Comparison of ENCODE assay signal across 16 cellular contexts in the genomic region with DNA sequence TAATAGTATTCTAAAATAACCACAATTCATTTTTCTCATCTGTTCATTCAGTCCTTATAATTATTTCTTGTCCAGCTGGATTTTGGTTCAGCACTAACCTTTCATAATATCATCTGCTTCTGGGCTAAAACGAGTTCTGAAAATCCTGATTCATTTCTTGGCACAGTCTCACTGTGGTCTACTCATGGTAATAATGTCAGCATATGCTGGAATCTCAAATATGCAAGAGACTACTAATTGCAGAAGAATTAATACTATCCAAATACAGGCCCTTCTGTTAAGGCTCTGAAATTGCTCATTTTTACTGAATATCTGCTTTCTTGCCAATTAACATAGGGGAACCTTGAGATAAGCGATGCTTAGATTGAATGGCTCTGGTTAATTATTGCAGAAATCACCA.
DNase-seq lines count a peak whose midpoint lies in the region; ATAC-seq and TF ChIP-seq lines count a peak whose summit lies in the region.
"Had no signal": no experiment of that assay in that cellular context is flagged by ENCODE, and none has a peak within 500 bp of the region (broad histone marks: within the 10 kb centered on the region; RNA-seq: fewer than 3 reads in every experiment).

No MANE protein-coding gene starts in this region.

- TF ChIP-seq CTCF in retinal pigment epithelial cell (conservative IDR thresholded peaks at IDR 0.05; ENCODE audit: low read depth, low read length): no peak
- no peak for TF ChIP-seq CTCF in natural killer cell (IDR thresholded peaks at IDR 0.05)

- H3K4me1 Mint-ChIP-seq in activated CD4-positive, alpha-beta memory T cell treated with anti-CD3 and anti-CD28 coated beads for 36 hours (ENCODE audit: low read depth): no peaks in the 10 kb centered on the region
- H3K4me1 Mint-ChIP-seq in natural killer cell: no peaks in the 10 kb centered on the region
- H3K4me1 Mint-ChIP-seq: stimulated activated effector memory CD8-positive, alpha-beta T cell treated with anti-CD3 and anti-CD28 coated beads, Interleukin-12 subunit alpha, Interleukin-12 subunit beta, amount 100 ng/mL, for 72 hours had no signal

- no peak overlapping the region for H3K4me3 ChIP-seq in retinal pigment epithelial cell (ENCODE audit: low read length)
- H3K4me3 ChIP-seq: adrenal gland had no signal

- in situ Hi-C loops in G401 (cut with HindIII; ENCODE audit: low sequenced_read_pairs): no loop called here

- peaks cover 6% of the 10 kb centered on the region for H3K9me3 Mint-ChIP-seq in activated CD4-positive, alpha-beta memory T cell treated with anti-CD3 and anti-CD28 coated beads for 36 hours
- H3K9me3 Mint-ChIP-seq in natural killer cell: peaks cover 6 to 9% of the 10 kb centered on the region in 2 donors

- POLR2A ChIA-PET in activated CD4-positive, alpha-beta memory T cell treated with anti-CD3 and anti-CD28 coated beads for 36 hours (lab: Charles Lee): no interaction called here

- DNase-seq in G401 (ENCODE audit: low spot score) (peak; percentile 2), RPMI7951 (ENCODE audit: low read depth) (peak; percentile 68), fibroblast of gingiva (ENCODE audit: low read depth) (peak; percentile 1), retinal pigment epithelial cell (ENCODE audit: low read depth) (peak; percentile 84), natural killer cell (no peak), ecto neural progenitor cell (ENCODE audit: low spot score) (no peak), NCI-H1694 treated with DMSO at 0.1 percent for 48 hours (lab: John Stamatoyannopoulos, UW) (no peak)
- no peak for DNase-seq in activated CD4-positive, alpha-beta memory T cell treated with anti-CD3 and anti-CD28 coated beads for 36 hours
- DNase-seq: activated CD4-positive, alpha-beta T cell treated with anti-CD3 and anti-CD28 coated beads for 48 hours; activated T-cell treated with anti-CD3 and anti-CD28 coated beads, Interleukin-2, amount 50 U/mL, for 72 hours; adrenal gland; COR-L47; NCI-H2081; stimulated activated CD4-positive, alpha-beta T cell treated with anti-CD3 and anti-CD28 coated beads, Interleukin-2, amount 100 ng/mL, for 48 hours had no signal

- no peaks in the 10 kb centered on the region for H3K27me3 Mint-ChIP-seq in activated CD4-positive, alpha-beta memory T cell treated with anti-CD3 and anti-CD28 coated beads for 36 hours
- no peaks in the 10 kb centered on the region for H3K27me3 Mint-ChIP-seq in natural killer cell (ENCODE audit: low read depth in 2 of 2)

- intact Hi-C loops in activated CD4-positive, alpha-beta memory T cell treated with anti-CD3 and anti-CD28 coated beads for 36 hours (cut with micrococcal nuclease): no loop called here
- intact Hi-C loops in natural killer cell (cut with micrococcal nuclease): no loop called here

- H3K27ac Mint-ChIP-seq in activated CD4-positive, alpha-beta memory T cell treated with anti-CD3 and anti-CD28 coated beads for 36 hours: no peak overlapping the region
- no peak overlapping the region for H3K27ac Mint-ChIP-seq in natural killer cell
- H3K27ac Mint-ChIP-seq: activated T-cell treated with anti-CD3 and anti-CD28 coated beads, Interleukin-2, amount 50 U/mL, for 72 hours; stimulated activated effector memory CD8-positive, alpha-beta T cell treated with anti-CD3 and anti-CD28 coated beads, Interleukin-12 subunit alpha, Interleukin-12 subunit beta, amount 100 ng/mL, for 72 hours had no signal

- no peak overlapping the region for H3K4me3 Mint-ChIP-seq in activated CD4-positive, alpha-beta memory T cell treated with anti-CD3 and anti-CD28 coated beads for 36 hours
- no peak overlapping the region for H3K4me3 Mint-ChIP-seq in natural killer cell
- H3K4me3 Mint-ChIP-seq: activated T-cell treated with anti-CD3 and anti-CD28 coated beads, Interleukin-2, amount 50 U/mL, for 72 hours; stimulated activated effector memory CD8-positive, alpha-beta T cell treated with anti-CD3 and anti-CD28 coated beads, Interleukin-12 subunit alpha, Interleukin-12 subunit beta, amount 100 ng/mL, for 72 hours had no signal

- ATAC-seq in natural killer cell: no peak
- ATAC-seq: activated T-cell treated with anti-CD3 and anti-CD28 coated beads, Interleukin-2, amount 50 U/mL, for 72 hours; left lobe of liver; stimulated activated effector memory CD8-positive, alpha-beta T cell treated with anti-CD3 and anti-CD28 coated beads, Interleukin-12 subunit alpha, Interleukin-12 subunit beta, amount 100 ng/mL, for 72 hours had no signal

- CTCF ChIA-PET in activated CD4-positive, alpha-beta memory T cell treated with anti-CD3 and anti-CD28 coated beads for 36 hours (lab: Charles Lee): no interaction called here

- H3K36me3 Mint-ChIP-seq in activated CD4-positive, alpha-beta memory T cell treated with anti-CD3 and anti-CD28 coated beads for 36 hours: no peaks in the 10 kb centered on the region
- no peaks in the 10 kb centered on the region for H3K36me3 Mint-ChIP-seq in natural killer cell
- H3K36me3 Mint-ChIP-seq: stimulated activated effector memory CD8-positive, alpha-beta T cell treated with anti-CD3 and anti-CD28 coated beads, Interleukin-12 subunit alpha, Interleukin-12 subunit beta, amount 100 ng/mL, for 72 hours had no signal

Comparison
In these comparisons a context has a peak if more than half of its experiments do, and no peak if none do; other contexts are left out.
1. DNase-seq: peak in G401 (single experiment), RPMI7951 (single experiment), fibroblast of gingiva (single experiment) and retinal pigment epithelial cell (single experiment); none in activated CD4-positive, alpha-beta memory T cell treated with anti-CD3 and anti-CD28 coated beads for 36 hours (single experiment), natural killer cell (single experiment), ecto neural progenitor cell (single experiment) and NCI-H1694 treated with DMSO at 0.1 percent for 48 hours (single experiment).